Comparison of ENCODE assay signal across 1 cellular context in the genomic region with DNA sequence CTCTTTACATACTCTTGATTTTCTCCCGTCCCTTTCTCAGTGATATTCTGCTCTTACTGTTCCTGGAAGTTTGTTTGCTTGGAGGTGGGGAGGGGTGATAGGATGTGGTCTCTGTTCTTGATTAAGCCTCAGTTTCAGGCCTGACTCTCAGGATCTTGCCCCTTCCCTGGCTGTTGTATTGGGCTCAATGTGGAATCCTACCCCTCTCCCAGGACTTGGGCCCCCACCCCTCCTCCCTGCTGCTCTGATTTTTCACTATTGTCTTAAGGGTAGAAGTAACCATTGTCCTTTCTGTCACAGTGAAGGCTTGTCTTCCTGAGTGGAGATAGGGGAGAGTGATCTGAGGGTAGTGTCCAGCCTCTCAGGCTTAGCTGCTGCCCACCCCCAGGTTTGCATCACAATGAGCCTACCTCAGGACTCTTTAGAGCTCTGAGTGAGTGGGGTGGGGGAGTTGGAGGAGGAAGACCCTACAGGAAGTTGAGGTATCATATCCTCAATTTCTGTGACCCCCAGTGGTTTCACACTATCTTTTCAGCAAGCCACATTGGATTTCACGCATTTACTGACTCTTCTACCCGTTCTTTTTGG.
TF ChIP-seq lines count a peak whose summit lies in the region.

No MANE protein-coding gene starts in this region.

TF ChIP-seq in GM23338, 12 proteins besides CTCF, POLR2A, EP300 and RAD21 (continued from another document):
- TF ChIP-seq, protein P1, sequence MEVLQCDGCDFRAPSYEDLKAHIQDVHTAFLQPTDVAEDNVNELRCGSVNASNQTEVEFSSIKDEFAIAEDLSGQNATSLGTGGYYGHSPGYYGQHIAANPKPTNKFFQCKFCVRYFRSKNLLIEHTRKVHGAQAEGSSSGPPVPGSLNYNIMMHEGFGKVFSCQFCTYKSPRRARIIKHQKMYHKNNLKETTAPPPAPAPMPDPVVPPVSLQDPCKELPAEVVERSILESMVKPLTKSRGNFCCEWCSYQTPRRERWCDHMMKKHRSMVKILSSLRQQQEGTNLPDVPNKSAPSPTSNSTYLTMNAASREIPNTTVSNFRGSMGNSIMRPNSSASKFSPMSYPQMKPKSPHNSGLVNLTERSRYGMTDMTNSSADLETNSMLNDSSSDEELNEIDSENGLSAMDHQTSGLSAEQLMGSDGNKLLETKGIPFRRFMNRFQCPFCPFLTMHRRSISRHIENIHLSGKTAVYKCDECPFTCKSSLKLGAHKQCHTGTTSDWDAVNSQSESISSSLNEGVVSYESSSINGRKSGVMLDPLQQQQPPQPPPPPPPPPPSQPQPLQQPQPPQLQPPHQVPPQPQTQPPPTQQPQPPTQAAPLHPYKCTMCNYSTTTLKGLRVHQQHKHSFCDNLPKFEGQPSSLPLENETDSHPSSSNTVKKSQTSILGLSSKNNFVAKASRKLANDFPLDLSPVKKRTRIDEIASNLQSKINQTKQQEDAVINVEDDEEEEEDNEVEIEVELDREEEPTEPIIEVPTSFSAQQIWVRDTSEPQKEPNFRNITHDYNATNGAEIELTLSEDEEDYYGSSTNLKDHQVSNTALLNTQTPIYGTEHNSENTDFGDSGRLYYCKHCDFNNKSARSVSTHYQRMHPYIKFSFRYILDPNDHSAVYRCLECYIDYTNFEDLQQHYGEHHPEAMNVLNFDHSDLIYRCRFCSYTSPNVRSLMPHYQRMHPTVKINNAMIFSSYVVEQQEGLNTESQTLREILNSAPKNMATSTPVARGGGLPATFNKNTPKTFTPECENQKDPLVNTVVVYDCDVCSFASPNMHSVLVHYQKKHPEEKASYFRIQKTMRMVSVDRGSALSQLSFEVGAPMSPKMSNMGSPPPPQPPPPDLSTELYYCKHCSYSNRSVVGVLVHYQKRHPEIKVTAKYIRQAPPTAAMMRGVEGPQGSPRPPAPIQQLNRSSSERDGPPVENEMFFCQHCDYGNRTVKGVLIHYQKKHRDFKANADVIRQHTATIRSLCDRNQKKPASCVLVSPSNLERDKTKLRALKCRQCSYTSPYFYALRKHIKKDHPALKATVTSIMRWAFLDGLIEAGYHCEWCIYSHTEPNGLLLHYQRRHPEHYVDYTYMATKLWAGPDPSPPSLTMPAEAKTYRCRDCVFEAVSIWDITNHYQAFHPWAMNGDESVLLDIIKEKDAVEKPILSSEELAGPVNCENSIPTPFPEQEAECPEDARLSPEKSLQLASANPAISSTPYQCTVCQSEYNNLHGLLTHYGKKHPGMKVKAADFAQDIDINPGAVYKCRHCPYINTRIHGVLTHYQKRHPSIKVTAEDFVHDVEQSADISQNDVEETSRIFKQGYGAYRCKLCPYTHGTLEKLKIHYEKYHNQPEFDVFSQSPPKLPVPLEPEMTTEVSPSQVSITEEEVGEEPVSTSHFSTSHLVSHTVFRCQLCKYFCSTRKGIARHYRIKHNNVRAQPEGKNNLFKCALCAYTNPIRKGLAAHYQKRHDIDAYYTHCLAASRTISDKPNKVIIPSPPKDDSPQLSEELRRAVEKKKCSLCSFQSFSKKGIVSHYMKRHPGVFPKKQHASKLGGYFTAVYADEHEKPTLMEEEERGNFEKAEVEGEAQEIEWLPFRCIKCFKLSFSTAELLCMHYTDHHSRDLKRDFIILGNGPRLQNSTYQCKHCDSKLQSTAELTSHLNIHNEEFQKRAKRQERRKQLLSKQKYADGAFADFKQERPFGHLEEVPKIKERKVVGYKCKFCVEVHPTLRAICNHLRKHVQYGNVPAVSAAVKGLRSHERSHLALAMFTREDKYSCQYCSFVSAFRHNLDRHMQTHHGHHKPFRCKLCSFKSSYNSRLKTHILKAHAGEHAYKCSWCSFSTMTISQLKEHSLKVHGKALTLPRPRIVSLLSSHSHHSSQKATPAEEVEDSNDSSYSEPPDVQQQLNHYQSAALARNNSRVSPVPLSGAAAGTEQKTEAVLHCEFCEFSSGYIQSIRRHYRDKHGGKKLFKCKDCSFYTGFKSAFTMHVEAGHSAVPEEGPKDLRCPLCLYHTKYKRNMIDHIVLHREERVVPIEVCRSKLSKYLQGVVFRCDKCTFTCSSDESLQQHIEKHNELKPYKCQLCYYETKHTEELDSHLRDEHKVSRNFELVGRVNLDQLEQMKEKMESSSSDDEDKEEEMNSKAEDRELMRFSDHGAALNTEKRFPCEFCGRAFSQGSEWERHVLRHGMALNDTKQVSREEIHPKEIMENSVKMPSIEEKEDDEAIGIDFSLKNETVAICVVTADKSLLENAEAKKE (CRISPR knock-in tag; IDR thresholded peaks at IDR 0.05) = no peak
- TF ChIP-seq ETS1 (IDR thresholded peaks at IDR 0.05) = no peak
